ENCODE assay signal across 19 cellular contexts in genomic region chr12:115481141-115481540, GRCh38.
DNase-seq lines count a peak whose midpoint lies in the region; ATAC-seq and TF ChIP-seq lines count a peak whose summit lies in the region.
"Had no signal": no experiment of that assay in that cellular context is flagged by ENCODE, and none has a peak within 500 bp of the region (broad histone marks: within the 10 kb centered on the region; RNA-seq: fewer than 3 reads in every experiment).

No MANE protein-coding gene starts in this region.

- H3K9me3 ChIP-seq in AG04450 (ENCODE audit: control insufficient read depth, insufficient read depth, low read length), result no peaks in the 10 kb centered on the region
- no peaks in the 10 kb centered on the region for H3K9me3 ChIP-seq in MM.1S (replicated peaks; ENCODE audit: insufficient read depth, low read length)
- no peaks in the 10 kb centered on the region for H3K9me3 ChIP-seq in T-helper 17 cell (ENCODE audit: control insufficient read depth, low read length, poor library complexity, severe bottlenecking)
- H3K9me3 ChIP-seq: testis had no signal

- DNase-seq in AG04450 (ENCODE audit: low read depth, low spot score), result no peak
- peak; percentile 67 for DNase-seq in MM.1S
- no peak for DNase-seq in EL
- DNase-seq in T-helper 17 cell, result no peak
- DNase-seq in GDM1 (lab: John Stamatoyannopoulos, UW), result no peak
- no peak for DNase-seq in T1000 (lab: John Stamatoyannopoulos, UW)
- DNase-seq: activated naive CD8-positive, alpha-beta T cell treated with anti-CD3 and anti-CD28 coated beads, Interleukin-2, amount 50 U/mL, for 24 hours; activated T-cell treated with anti-CD3 and anti-CD28 coated beads, Interleukin-2, amount 50 U/mL, for 1 hour; HCEC 1CT; NCI-H1436; NCI-H526; posterior cingulate gyrus; testis had no signal

- H3K4me3 Mint-ChIP-seq in T-helper 17 cell, result no peak overlapping the region
- H3K4me3 Mint-ChIP-seq: activated naive CD8-positive, alpha-beta T cell treated with anti-CD3 and anti-CD28 coated beads, Interleukin-2, amount 50 U/mL, for 24 hours; central memory CD8-positive, alpha-beta T cell; T-helper 1 cell treated with Interleukin-12 subunit alpha and Interleukin-12 subunit beta and Interleukin-4 antibody, amounts not matched to agents 30 μg/mL and 1 μg/mL, for 36 hours had no signal

- H3K27ac Mint-ChIP-seq in T-helper 17 cell, result no peak overlapping the region
- H3K27ac Mint-ChIP-seq: activated naive CD8-positive, alpha-beta T cell treated with anti-CD3 and anti-CD28 coated beads, Interleukin-2, amount 50 U/mL, for 24 hours; T-helper 1 cell treated with Interleukin-12 subunit alpha and Interleukin-12 subunit beta and Interleukin-4 antibody, amounts not matched to agents 30 μg/mL and 1 μg/mL, for 36 hours had no signal

- no peaks in the 10 kb centered on the region for H3K9me2 ChIP-seq in MM.1S (replicated peaks; ENCODE audit: insufficient read depth, low read length)

- no peak overlapping the region for H3K27ac ChIP-seq in AG04450 (ENCODE audit: low read depth, low read length)
- H3K27ac ChIP-seq in MM.1S (ENCODE audit: low read length), result no peak overlapping the region
- H3K27ac ChIP-seq: epithelial cell of prostate, hepatocyte, testis had no signal

- H3K4me1 ChIP-seq in MM.1S (ENCODE audit: low read length), result 0 out of 2 replicates have a peak, but pooled peaks cover 3% of the 10 kb centered on the region
- H3K4me1 ChIP-seq: testis had no signal

- CTCF ChIA-PET in AG04450 (lab: Charles Lee), result no interaction called here

- TF ChIP-seq CTCF in AG04450 (IDR thresholded peaks at IDR 0.05; ENCODE audit: low read depth, low read length), result peak; percentile 22
- peak; percentile 27 for TF ChIP-seq CTCF in MM.1S (IDR thresholded peaks at IDR 0.05; ENCODE audit: low read length)

- H3K9ac ChIP-seq in MM.1S (ENCODE audit: low read length), result no peak overlapping the region

- H3F3A ChIP-seq in MM.1S (ENCODE audit: insufficient read depth, low read length), result no peaks in the 10 kb centered on the region

- 0 out of 2 replicates have a peak overlapping the region, but pooled peaks have one; percentile 24 for H3K4me2 ChIP-seq in MM.1S (ENCODE audit: low read depth, low read length)
- H3K4me2 ChIP-seq: hepatocyte had no signal

- POLR2A ChIA-PET in AG04450 (lab: Yijun Ruan, JAX), result no interaction called here

- H3K27me3 Mint-ChIP-seq in T-helper 17 cell, result no peaks in the 10 kb centered on the region
- H3K27me3 Mint-ChIP-seq: central memory CD8-positive, alpha-beta T cell had no signal

- H3K27me3 ChIP-seq in AG04450 (ENCODE audit: control insufficient read depth, insufficient read depth, low read length) (no peaks in the 10 kb centered on the region), MM.1S (replicated peaks; ENCODE audit: insufficient read depth, low read length) (no peaks in the 10 kb centered on the region)
- H3K27me3 ChIP-seq: hepatocyte, testis had no signal

- no peaks in the 10 kb centered on the region for H3K36me3 ChIP-seq in MM.1S (replicated peaks; ENCODE audit: insufficient read depth, low read length)

- no peaks in the 10 kb centered on the region for H4K20me1 ChIP-seq in MM.1S (ENCODE audit: insufficient read depth, low read length)

- no peaks in the 10 kb centered on the region for H3K4me1 Mint-ChIP-seq in T-helper 17 cell
- H3K4me1 Mint-ChIP-seq: activated naive CD8-positive, alpha-beta T cell treated with anti-CD3 and anti-CD28 coated beads, Interleukin-2, amount 50 U/mL, for 24 hours; central memory CD8-positive, alpha-beta T cell had no signal

- H3K36me3 Mint-ChIP-seq in T-helper 17 cell (ENCODE audit: low read depth), result no peaks in the 10 kb centered on the region

- no peak overlapping the region for H2AFZ ChIP-seq in MM.1S (ENCODE audit: low read length)
- H2AFZ ChIP-seq: hepatocyte had no signal

- no peaks in the 10 kb centered on the region for H3K79me2 ChIP-seq in MM.1S (ENCODE audit: low read length)
- H3K79me2 ChIP-seq: hepatocyte had no signal

- H3K4me3 ChIP-seq in AG04450 (ENCODE audit: low read depth, low read length) (no peak overlapping the region), MM.1S (ENCODE audit: low read length) (no peak overlapping the region)
- H3K4me3 ChIP-seq: hepatocyte, testis had no signal

- ATAC-seq in GM18909 (IDR thresholded peaks at IDR 0.05; ENCODE audit: poor library complexity, unreplicated experiment), result peak; percentile 44
- ATAC-seq in HG02588 (IDR thresholded peaks at IDR 0.05; ENCODE audit: unreplicated experiment), result peak; percentile 50
- no peak for ATAC-seq in T-helper 17 cell
- ATAC-seq: activated naive CD8-positive, alpha-beta T cell treated with anti-CD3 and anti-CD28 coated beads, Interleukin-2, amount 50 U/mL, for 24 hours had no signal
